8 cellular contexts compared by ENCODE assay signal in genomic region chr6:144007779-144008500, GRCh38. TPM values are rescaled to one million over a fixed set of nuclear protein-coding genes. Genes with fewer than 3 reads are reported as not detected.
DNase-seq lines count a peak whose midpoint lies in the region; TF ChIP-seq lines count a peak whose summit lies in the region.

Gene PLAGL1, minus strand, starts transcription at chr6:144008259. Its CDS starts 60,123 bp downstream, at chr6:143948136.

- H3K36me3 ChIP-seq in GM23248 (ENCODE audit: low read depth), result no peaks in the 10 kb centered on the region
- peaks cover 3% of the 10 kb centered on the region; the same call in 1 of the 2 replicates for H3K36me3 ChIP-seq in MG63
- no peaks in the 10 kb centered on the region for H3K36me3 ChIP-seq in MM.1S (replicated peaks; ENCODE audit: insufficient read depth, low read length)

- H3K9me3 ChIP-seq in GM23248 (ENCODE audit: low read depth) (no peaks in the 10 kb centered on the region), MG63 (peaks cover 1% of the 10 kb centered on the region; the same call in 1 of the 2 replicates), MM.1S (replicated peaks; ENCODE audit: insufficient read depth, low read length) (no peaks in the 10 kb centered on the region)

- H3K27ac ChIP-seq in GM23248 (peak within 1 kb of the TSS; percentile 72), MM.1S (ENCODE audit: low read length) (no peak within 1 kb of the TSS)

- intact Hi-C loops in activated T-helper 2 cell treated with anti-CD3 and anti-CD28 coated beads, Interferon-gamma antibody, Interleukin-2, Interleukin-4, amounts not matched to agents 10 μg/mL and 5 μg/mL and 100 μg/mL, durations not matched to agents 14 hours and 24 hours and 36 hours (cut with micrococcal nuclease), result no loop called here

- 46 to 57% methylated on average over 46 to 98 of the region's 98 CpGs for WGBS in GM23248 (ENCODE audit: low coverage in 1 of 2, low lambda C conversion rate in 2 of 2, missing lambda C conversion rate in 2 of 2), 2 experiments

- DNase-seq in GM23248 (peak; percentile 82), MG63 (peak; percentile 71), glomerular endothelial cell (ENCODE audit: extremely low read depth, low read depth, low spot score) (no peak), occipital lobe (lab: John Stamatoyannopoulos, UW) (peak; percentile 19), NCI-H2107 (lab: John Stamatoyannopoulos, UW) (no peak), MM.1S (no peak)
- DNase-seq in activated T-helper 2 cell treated with anti-CD3 and anti-CD28 coated beads, Interferon-gamma antibody, Interleukin-2, Interleukin-4, amounts not matched to agents 10 μg/mL and 5 μg/mL and 100 μg/mL, durations not matched to agents 14 hours and 24 hours and 36 hours (ENCODE audit: low spot score), result peak; percentile 11

- no peaks in the 10 kb centered on the region for H4K20me1 ChIP-seq in GM23248 (ENCODE audit: insufficient read depth)
- H4K20me1 ChIP-seq in MM.1S (ENCODE audit: insufficient read depth, low read length), result no peaks in the 10 kb centered on the region

- in situ Hi-C loops in GM23248 (cut with MboI), result no loop called here

- H3K4me1 ChIP-seq in GM23248 (ENCODE audit: insufficient read depth), result peaks cover 5% of the 10 kb centered on the region; the same call in 1 of the 2 replicates
- H3K4me1 ChIP-seq in MM.1S (ENCODE audit: low read length), result no peaks in the 10 kb centered on the region

- H3K79me2 ChIP-seq in GM23248 (ENCODE audit: insufficient read depth), result peaks cover 34% of the 10 kb centered on the region
- no peaks in the 10 kb centered on the region for H3K79me2 ChIP-seq in MM.1S (ENCODE audit: low read length)

- peak within 1 kb of the TSS; percentile 63 for H3K4me3 Mint-ChIP-seq in activated T-helper 2 cell treated with anti-CD3 and anti-CD28 coated beads, Interferon-gamma antibody, Interleukin-2, Interleukin-4, amounts not matched to agents 10 μg/mL and 5 μg/mL and 100 μg/mL, durations not matched to agents 14 hours and 24 hours and 36 hours (ENCODE audit: low read depth)

- H2AFZ ChIP-seq in GM23248 (peak within 1 kb of the TSS; percentile 48), MM.1S (ENCODE audit: low read length) (no peak within 1 kb of the TSS)

- no peak for TF ChIP-seq CTCF in MM.1S (IDR thresholded peaks at IDR 0.05; ENCODE audit: low read length)

- H3K4me3 ChIP-seq in GM08714 (ENCODE audit: low read length), result peak within 1 kb of the TSS; percentile 89
- peak within 1 kb of the TSS; percentile 77 for H3K4me3 ChIP-seq in GM23248
- peak within 1 kb of the TSS; percentile 54 for H3K4me3 ChIP-seq in MG63
- H3K4me3 ChIP-seq in MM.1S (ENCODE audit: low read length), result no peak within 1 kb of the TSS

- peaks cover 39% of the 10 kb centered on the region for H3K27me3 Mint-ChIP-seq in activated T-helper 2 cell treated with anti-CD3 and anti-CD28 coated beads, Interferon-gamma antibody, Interleukin-2, Interleukin-4, amounts not matched to agents 10 μg/mL and 5 μg/mL and 100 μg/mL, durations not matched to agents 14 hours and 24 hours and 36 hours (ENCODE audit: low read depth)

- H3K9ac ChIP-seq in GM23248 (peak within 1 kb of the TSS; percentile 81), MM.1S (ENCODE audit: low read length) (no peak within 1 kb of the TSS)

- H3F3A ChIP-seq in GM23248 (ENCODE audit: insufficient read depth), result peaks cover 3% of the 10 kb centered on the region; the same call in 1 of the 2 replicates
- H3F3A ChIP-seq in MM.1S (ENCODE audit: insufficient read depth, low read length), result no peaks in the 10 kb centered on the region

- H3K9me2 ChIP-seq in GM23248 (ENCODE audit: insufficient read depth), result no peaks in the 10 kb centered on the region
- H3K9me2 ChIP-seq in MM.1S (replicated peaks; ENCODE audit: insufficient read depth, low read length), result no peaks in the 10 kb centered on the region

- peaks cover 7% of the 10 kb centered on the region for H3K36me3 Mint-ChIP-seq in activated T-helper 2 cell treated with anti-CD3 and anti-CD28 coated beads, Interferon-gamma antibody, Interleukin-2, Interleukin-4, amounts not matched to agents 10 μg/mL and 5 μg/mL and 100 μg/mL, durations not matched to agents 14 hours and 24 hours and 36 hours (ENCODE audit: low read depth)

- H3K4me2 ChIP-seq in GM23248 (ENCODE audit: unreplicated experiment), result peak within 1 kb of the TSS; percentile 70
- H3K4me2 ChIP-seq in MM.1S (ENCODE audit: low read depth, low read length), result no peak within 1 kb of the TSS

- H3K27me3 ChIP-seq in GM23248 (replicated peaks; ENCODE audit: insufficient read depth), result no peaks in the 10 kb centered on the region
- H3K27me3 ChIP-seq in MG63, result no peaks in the 10 kb centered on the region
- H3K27me3 ChIP-seq in MM.1S (replicated peaks; ENCODE audit: insufficient read depth, low read length), result no peaks in the 10 kb centered on the region

- no peak within 1 kb of the TSS for H3K27ac Mint-ChIP-seq in activated T-helper 2 cell treated with anti-CD3 and anti-CD28 coated beads, Interferon-gamma antibody, Interleukin-2, Interleukin-4, amounts not matched to agents 10 μg/mL and 5 μg/mL and 100 μg/mL, durations not matched to agents 14 hours and 24 hours and 36 hours

- no peaks in the 10 kb centered on the region for H3K9me3 Mint-ChIP-seq in activated T-helper 2 cell treated with anti-CD3 and anti-CD28 coated beads, Interferon-gamma antibody, Interleukin-2, Interleukin-4, amounts not matched to agents 10 μg/mL and 5 μg/mL and 100 μg/mL, durations not matched to agents 14 hours and 24 hours and 36 hours

- peaks cover 9% of the 10 kb centered on the region for H3K4me1 Mint-ChIP-seq in activated T-helper 2 cell treated with anti-CD3 and anti-CD28 coated beads, Interferon-gamma antibody, Interleukin-2, Interleukin-4, amounts not matched to agents 10 μg/mL and 5 μg/mL and 100 μg/mL, durations not matched to agents 14 hours and 24 hours and 36 hours (ENCODE audit: low read depth)

RNA-seq across cellular contexts. Expression of gene PLAGL1, which starts in this region (rescaled TPM):
- 20.7 and 22.8 TPM in 2 replicates for total RNA-seq in GM23248 (2014; rRNA removed; shearing (Covaris generic))
- 42.2 and 43.8 TPM in 2 replicates for polyA plus RNA-seq in GM23248 (2016; fragmentation: Nextera tagmentation; extraction: Ambion mirVana)
- total RNA-seq in MG63 (2014; rRNA removed; shearing (Covaris generic); ENCODE audit: low replicate concordance), result 2.1 and 5.0 TPM in 2 replicates
- total RNA-seq in activated T-helper 2 cell treated with anti-CD3 and anti-CD28 coated beads, Interferon-gamma antibody, Interleukin-2, Interleukin-4, amounts not matched to agents 10 μg/mL and 5 μg/mL and 100 μg/mL, durations not matched to agents 14 hours and 24 hours and 36 hours, result 15.1 and 15.7 TPM in 2 replicates
- total RNA-seq in glomerular endothelial cell (25.6 and 31.0 TPM in 2 replicates), occipital lobe (16.2 TPM)

Comparison
In these comparisons a context has a peak if more than half of its experiments do, and no peak if none do; other contexts are left out.
1. DNase-seq: peak in GM23248 (single experiment), MG63 (single experiment), activated T-helper 2 cell treated with anti-CD3 and anti-CD28 coated beads, Interferon-gamma antibody, Interleukin-2, Interleukin-4, amounts not matched to agents 10 μg/mL and 5 μg/mL and 100 μg/mL, durations not matched to agents 14 hours and 24 hours and 36 hours (single experiment) and occipital lobe (single experiment); none in glomerular endothelial cell (single experiment), NCI-H2107 (single experiment) and MM.1S (single experiment).